ENCODE assay signal across 9 cellular contexts in the genomic region with DNA sequence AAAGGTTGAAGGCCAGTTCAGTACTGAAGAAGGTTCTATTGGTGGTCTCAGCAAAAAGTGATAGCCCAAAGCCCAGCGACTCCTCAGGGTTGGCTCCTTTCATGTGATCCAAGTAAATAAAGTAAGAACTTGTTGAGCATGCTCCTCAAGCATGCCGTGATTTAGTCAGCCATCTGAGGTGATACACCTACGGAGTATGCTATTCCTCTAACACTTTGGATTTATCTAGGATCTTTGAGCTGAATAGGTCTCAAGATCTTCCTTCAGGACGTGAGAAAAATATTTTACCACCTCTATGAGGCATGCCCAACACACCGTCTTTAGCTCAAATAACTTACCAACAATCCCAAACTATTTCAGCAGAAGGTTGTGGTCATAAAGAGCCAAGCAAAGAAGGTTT.
"Had no signal": no experiment of that assay in that cellular context is flagged by ENCODE, and none has a peak within 500 bp of the region (broad histone marks: within the 10 kb centered on the region; RNA-seq: fewer than 3 reads in every experiment).

No MANE protein-coding gene starts in this region.

- FAIRE-seq: HepG2, K562 had no signal

- H2AFZ ChIP-seq: GM23248 had no signal

- H3K27ac ChIP-seq: GM23248, HL-60 had no signal

- H3K4me1 ChIP-seq: HAP-1 had no signal

- H3K4me3 ChIP-seq: GM23248, HAP-1, K562 had no signal

- H3K9me3 ChIP-seq: HAP-1 had no signal

- DNase-seq: GM23248, GOT3, H7, HFFc6, KG1 had no signal

- H3K9ac ChIP-seq: GM23248 had no signal

- H3K36me3 ChIP-seq: HAP-1 had no signal
